In genomic region chr5:124210106-124210918, GRCh38 we compare ENCODE assay signal across 1 cellular context.
TF ChIP-seq lines count a peak whose summit lies in the region.

No MANE protein-coding gene starts in this region.

TF ChIP-seq in HepG2, 621 proteins besides CTCF, POLR2A, EP300 and RAD21 (continued from another document):
- no peak for TF ChIP-seq RERE (CRISPR knock-in tag; IDR thresholded peaks at IDR 0.05; ENCODE audit: low read depth)
- TF ChIP-seq GFI1 (CRISPR knock-in tag; IDR thresholded peaks at IDR 0.05; ENCODE audit: borderline replicate concordance), result no peak
- TF ChIP-seq DMAP1 (CRISPR knock-in tag; IDR thresholded peaks at IDR 0.05), result no peak
- no peak for TF ChIP-seq THYN1 (CRISPR knock-in tag; IDR thresholded peaks at IDR 0.05; ENCODE audit: borderline replicate concordance, low read depth)
- no peak for TF ChIP-seq CBX2 (IDR thresholded peaks at IDR 0.05; ENCODE audit: low read depth, low read length)
- TF ChIP-seq CBX2 (CRISPR knock-in tag; IDR thresholded peaks at IDR 0.05; ENCODE audit: low read depth), result no peak
- no peak for TF ChIP-seq NR2C2 (CRISPR knock-in tag; IDR thresholded peaks at IDR 0.05; ENCODE audit: borderline replicate concordance)
- TF ChIP-seq SMAD1 (CRISPR knock-in tag; IDR thresholded peaks at IDR 0.05; ENCODE audit: borderline replicate concordance, low read depth), result no peak
- no peak for TF ChIP-seq ZNF18 (CRISPR knock-in tag; IDR thresholded peaks at IDR 0.05; ENCODE audit: insufficient replicate concordance)
- no peak for TF ChIP-seq ZEB1 (IDR thresholded peaks at IDR 0.05; ENCODE audit: insufficient replicate concordance, low read depth)
- no peak for TF ChIP-seq SOX6 (IDR thresholded peaks at IDR 0.05)
- no peak for TF ChIP-seq SOX6 (CRISPR knock-in tag; IDR thresholded peaks at IDR 0.05)
- no peak for TF ChIP-seq ZNF644 (CRISPR knock-in tag; IDR thresholded peaks at IDR 0.05; ENCODE audit: low read depth)
- TF ChIP-seq HMG20B (CRISPR knock-in tag; conservative IDR thresholded peaks at IDR 0.05), result no peak
- TF ChIP-seq SNRNP70 (IDR thresholded peaks at IDR 0.05; ENCODE audit: low read depth, low read length), result no peak
